ENCODE assay signal across 17 cellular contexts in the genomic region with DNA sequence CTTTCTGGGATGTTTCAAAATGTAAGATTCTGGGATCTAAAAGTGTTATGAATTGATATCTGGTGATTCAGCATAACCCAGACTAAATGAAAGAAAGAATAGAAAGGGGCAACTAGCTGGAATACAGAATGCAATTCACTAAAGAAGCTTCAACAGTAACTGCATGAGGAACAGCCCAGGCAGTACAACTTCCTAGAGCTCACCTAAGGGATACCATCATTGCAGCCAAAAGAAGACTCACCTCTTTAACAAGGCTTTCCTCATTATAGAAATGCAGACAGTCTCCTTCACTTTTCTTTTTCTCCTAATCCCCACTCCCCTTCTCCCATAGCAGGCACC. TPM values are rescaled to one million over a fixed set of nuclear protein-coding genes. Genes with fewer than 3 reads are reported as not detected.
A peak's percentile ranks its signal among the peaks of the same experiment; 100 is the strongest.
DNase-seq lines count a peak whose midpoint lies in the region; ATAC-seq and TF ChIP-seq lines count a peak whose summit lies in the region.
"Had no signal": no experiment of that assay in that cellular context is flagged by ENCODE, and none has a peak within 500 bp of the region (broad histone marks: within the 10 kb centered on the region; RNA-seq: fewer than 3 reads in every experiment).

No MANE protein-coding gene starts in this region.

- intact Hi-C loops in heart right ventricle (cut with DNase I) (no loop called here), Right ventricle myocardium inferior (cut with DNase I) (loop anchor here (5.0 kb wide), 1 partner anchor 106 kb away; no protein-coding TSS in a partner anchor), ascending aorta (cut with DNase I) (no loop called here), tibial artery (cut with DNase I; ENCODE audit: low total_unique reads) (loop anchor here (10.0 kb wide), 1 partner anchor 58 kb away; no protein-coding TSS in a partner anchor)

- H3K27ac ChIP-seq in heart right ventricle (peak overlapping the region in 7 of 10 donors; percentile 3 to 67 (median 36)), ascending aorta (peak overlapping the region; percentile 65 to 83), gastroesophageal sphincter (no peak overlapping the region), tibial artery (peak overlapping the region; percentile 74 to 86)
- H3K27ac ChIP-seq: BLaER1 treated with 17β-estradiol and CSF1 and Interleukin-3, amounts not matched to agents 10 nM and 100 nM; HL-60 had no signal

- H3K27me3 ChIP-seq in heart right ventricle (no peaks in the 10 kb centered on the region), ascending aorta (no peaks in the 10 kb centered on the region), gastroesophageal sphincter (no peaks in the 10 kb centered on the region), tibial artery (no peaks in the 10 kb centered on the region)
- H3K27me3 ChIP-seq: BLaER1 treated with 17β-estradiol and CSF1 and Interleukin-3, amounts not matched to agents 10 nM and 100 nM had no signal

- DNase-seq in heart right ventricle (no peak), Right ventricle myocardium inferior (ENCODE audit: missing footprints) (no peak), ascending aorta (ENCODE audit: low spot score in 2 of 2) (no peak), tibial artery (no peak)
- DNase-seq in stimulated activated naive CD8-positive, alpha-beta T cell treated with anti-CD3 and anti-CD28 coated beads, Interleukin-15, Interleukin-2, amounts not matched to agents 100 U/mL and 50 U/mL, for 24 hours, result no peak
- DNase-seq in activated T-cell treated with anti-CD3 and anti-CD28 coated beads, Interleukin-2, amount 50 U/mL, for 48 hours, result no peak
- DNase-seq: CD8-positive, alpha-beta memory T cell; DND-41; NCI-H1417 treated with DMSO at 0.1 percent for 48 hours; NCI-H2081 treated with DMSO at 0.1 percent for 48 hours; NCI-H510A treated with DMSO at 0.1 percent for 48 hours; NCI-H82 had no signal

- H3K4me3 ChIP-seq in heart right ventricle, result peak overlapping the region in 5 of 10 donors; percentile 16 to 53 (median 38)
- H3K4me3 ChIP-seq in ascending aorta, result peak overlapping the region; percentile 32 to 77
- no peak overlapping the region for H3K4me3 ChIP-seq in gastroesophageal sphincter
- H3K4me3 ChIP-seq in tibial artery, result peak overlapping the region; percentile 54 to 55
- H3K4me3 ChIP-seq: BLaER1 treated with 17β-estradiol and CSF1 and Interleukin-3, amounts not matched to agents 10 nM and 100 nM; GM12878 had no signal

- ATAC-seq in heart right ventricle, result peak in 4 of 8 donors; percentile 6 to 23 (median 10)
- no peak for ATAC-seq in Right ventricle myocardium inferior
- ATAC-seq in gastroesophageal sphincter, result peak; percentile 10
- ATAC-seq in stimulated activated naive CD8-positive, alpha-beta T cell treated with anti-CD3 and anti-CD28 coated beads, Interleukin-15, Interleukin-2, amounts not matched to agents 100 U/mL and 50 U/mL, for 24 hours, result no peak
- no peak for ATAC-seq in GM21737 (IDR thresholded peaks at IDR 0.05; ENCODE audit: unreplicated experiment)
- ATAC-seq: GM12878 had no signal

- no peak for TF ChIP-seq CTCF in heart right ventricle (IDR thresholded peaks at IDR 0.05)
- TF ChIP-seq CTCF in ascending aorta (IDR thresholded peaks at IDR 0.05), result no peak
- TF ChIP-seq CTCF in gastroesophageal sphincter (IDR thresholded peaks at IDR 0.05), result no peak
- no peak for TF ChIP-seq CTCF in tibial artery (IDR thresholded peaks at IDR 0.05)

- no peaks in the 10 kb centered on the region for H3K36me3 ChIP-seq in heart right ventricle
- H3K36me3 ChIP-seq in ascending aorta, result no peaks in the 10 kb centered on the region
- no peaks in the 10 kb centered on the region for H3K36me3 ChIP-seq in gastroesophageal sphincter
- no peaks in the 10 kb centered on the region for H3K36me3 ChIP-seq in tibial artery
- H3K36me3 ChIP-seq: BLaER1 treated with 17β-estradiol and CSF1 and Interleukin-3, amounts not matched to agents 10 nM and 100 nM had no signal

- H3K9me3 ChIP-seq in heart right ventricle, result no peaks in the 10 kb centered on the region
- no peaks in the 10 kb centered on the region for H3K9me3 ChIP-seq in ascending aorta
- H3K9me3 ChIP-seq in gastroesophageal sphincter, result no peaks in the 10 kb centered on the region
- H3K9me3 ChIP-seq in tibial artery, result no peaks in the 10 kb centered on the region
- H3K9me3 ChIP-seq: BLaER1 treated with 17β-estradiol and CSF1 and Interleukin-3, amounts not matched to agents 10 nM and 100 nM had no signal

- TF ChIP-seq POLR2A in gastroesophageal sphincter (IDR thresholded peaks at IDR 0.05), result no peak

- TF ChIP-seq EP300 in gastroesophageal sphincter (IDR thresholded peaks at IDR 0.05), result no peak

- peaks cover 0 to 40% (median 11%) of the 10 kb centered on the region in 9 donors for H3K4me1 ChIP-seq in heart right ventricle
- H3K4me1 ChIP-seq in ascending aorta, result peaks cover 0 to 33% of the 10 kb centered on the region in 2 donors
- H3K4me1 ChIP-seq in gastroesophageal sphincter, result peaks cover 0 to 25% (median 0%) of the 10 kb centered on the region in 3 donors
- H3K4me1 ChIP-seq in tibial artery, result peaks cover 0 to 75% (median 16%) of the 10 kb centered on the region in 4 donors
- H3K4me1 ChIP-seq: BLaER1 treated with 17β-estradiol and CSF1 and Interleukin-3, amounts not matched to agents 10 nM and 100 nM had no signal

RNA-seq across cellular contexts. Expression of a gene that starts 6.3 kb away (rescaled TPM):
- total RNA-seq in heart right ventricle (100 to 1,000 TPM; 120 to 393 (median 207) TPM), Right ventricle myocardium inferior (246 TPM), ascending aorta (732 TPM), gastroesophageal sphincter (100 to 1,000 TPM; 267 to 427 (median 386) TPM)
- 100 to 1,000 TPM in 1 of 2 donors, 10 to 100 TPM in 1; 83.9 to 130 TPM for polyA plus RNA-seq in heart right ventricle

Comparison
In these comparisons a context has a peak if more than half of its experiments do, and no peak if none do; other contexts are left out.
1. intact Hi-C loops: an anchor here in Right ventricle myocardium inferior (5.0 kb wide) and tibial artery (10.0 kb wide); none called in heart right ventricle and ascending aorta.
2. H3K27ac ChIP-seq: peak in heart right ventricle (7 of 10), ascending aorta (2 of 2) and tibial artery (2 of 2); none in gastroesophageal sphincter (0 of 4).
3. H3K4me3 ChIP-seq: peak in ascending aorta (2 of 2) and tibial artery (2 of 2); none in gastroesophageal sphincter (0 of 2).